Comparison of ENCODE assay signal across 25 cellular contexts in the genomic region with DNA sequence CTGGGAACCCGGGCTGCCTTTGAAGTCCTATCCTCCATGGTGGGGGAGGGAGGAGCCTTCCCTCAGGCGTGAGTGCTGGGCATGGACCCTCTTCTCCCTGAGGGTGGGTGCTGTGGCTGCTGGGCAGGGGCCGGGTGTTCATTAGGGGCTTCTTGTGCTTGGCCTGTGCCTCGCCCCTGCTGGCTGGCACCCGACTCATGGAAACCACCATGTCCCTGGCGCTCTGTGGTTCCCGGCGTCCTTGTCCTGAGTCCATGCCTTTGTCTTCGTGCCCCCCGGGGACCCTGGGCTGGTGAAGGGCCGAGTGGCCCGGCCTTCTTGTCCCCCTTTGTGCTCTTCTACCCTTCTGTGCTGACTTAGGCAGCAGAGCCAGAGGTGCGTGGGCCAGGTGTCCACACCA. TPM values are rescaled to one million over a fixed set of nuclear protein-coding genes. Genes with fewer than 3 reads are reported as not detected.
DNase-seq lines count a peak whose midpoint lies in the region; ATAC-seq and TF ChIP-seq lines count a peak whose summit lies in the region.
"Had no signal": no experiment of that assay in that cellular context is flagged by ENCODE, and none has a peak within 500 bp of the region (broad histone marks: within the 10 kb centered on the region; RNA-seq: fewer than 3 reads in every experiment).

No MANE protein-coding gene starts in this region.

- H3K27me3 ChIP-seq in A673 (replicated peaks; ENCODE audit: insufficient read depth, low read depth, low read length, poor library complexity) = no peaks in the 10 kb centered on the region
- H3K27me3 ChIP-seq in endodermal cell (ENCODE audit: control insufficient read depth, insufficient read depth, low read length, poor library complexity, severe bottlenecking) = no peaks in the 10 kb centered on the region
- no peaks in the 10 kb centered on the region for H3K27me3 ChIP-seq in sigmoid colon
- no peaks in the 10 kb centered on the region for H3K27me3 ChIP-seq in heart left ventricle
- H3K27me3 ChIP-seq: BE2C; BLaER1 treated with 17β-estradiol and CSF1 and Interleukin-3, amounts not matched to agents 10 nM and 100 nM had no signal

- no peak overlapping the region for H3K4me3 Mint-ChIP-seq in endodermal cell
- H3K4me3 Mint-ChIP-seq in Calu3 (ENCODE audit: low read depth, unreplicated experiment) = no peak overlapping the region
- H3K4me3 Mint-ChIP-seq: CD14-positive monocyte; CD4-positive, alpha-beta T cell; CD8-positive, alpha-beta memory T cell; HFFc6 had no signal

- CTCF ChIA-PET in A673 (lab: Charles Lee) (no interaction called here), Calu3 (lab: Charles Lee) (no interaction called here)

- no peaks in the 10 kb centered on the region for H3K27me3 Mint-ChIP-seq in endodermal cell (ENCODE audit: insufficient read depth)
- no peaks in the 10 kb centered on the region for H3K27me3 Mint-ChIP-seq in Calu3 (ENCODE audit: unreplicated experiment)
- H3K27me3 Mint-ChIP-seq: CD4-positive, alpha-beta T cell; CD8-positive, alpha-beta memory T cell had no signal

- H3K4me1 ChIP-seq in A673 (ENCODE audit: insufficient read depth, low read length, poor library complexity, severe bottlenecking) (no peaks in the 10 kb centered on the region), endodermal cell (ENCODE audit: control insufficient read depth, insufficient read depth, low read length) (peaks cover 5% of the 10 kb centered on the region), sigmoid colon (peaks cover 0 to 25% (median 22%) of the 10 kb centered on the region in 4 donors), heart left ventricle (peaks cover 0 to 19% (median 4%) of the 10 kb centered on the region in 12 donors)
- H3K4me1 ChIP-seq: BE2C, HAP-1 had no signal

- BruUV-seq in A673 (replicated peaks; lab: Mats Ljungman, UMichigan) (no TSS peak), Calu3 (replicated peaks; lab: Mats Ljungman, UMichigan) (no TSS peak)

- no peak overlapping the region for H3K9ac ChIP-seq in endodermal cell (ENCODE audit: extremely low read depth, low read length, poor library complexity, severe bottlenecking)
- H3K9ac ChIP-seq: BLaER1 treated with 17β-estradiol and CSF1 and Interleukin-3, amounts not matched to agents 10 nM and 100 nM; GM23248 had no signal

- H3K27ac Mint-ChIP-seq in endodermal cell = peak overlapping the region; percentile 44
- H3K27ac Mint-ChIP-seq in Calu3 (ENCODE audit: unreplicated experiment) = no peak overlapping the region
- H3K27ac Mint-ChIP-seq: CD4-positive, alpha-beta T cell; HFFc6 had no signal

- H3K9me3 ChIP-seq in A673 (ENCODE audit: low read depth, low read length, poor library complexity, severe bottlenecking) = no peaks in the 10 kb centered on the region
- no peaks in the 10 kb centered on the region for H3K9me3 ChIP-seq in endodermal cell (ENCODE audit: control insufficient read depth, low read length)
- no peaks in the 10 kb centered on the region for H3K9me3 ChIP-seq in sigmoid colon
- no peaks in the 10 kb centered on the region for H3K9me3 ChIP-seq in heart left ventricle
- H3K9me3 ChIP-seq: BE2C; BLaER1 treated with 17β-estradiol and CSF1 and Interleukin-3, amounts not matched to agents 10 nM and 100 nM; HAP-1 had no signal

- intact Hi-C loops in A673 (cut with micrococcal nuclease; ENCODE audit: unreplicated experiment) = no loop called here
- intact Hi-C loops in sigmoid colon (cut with DNase I) = no loop called here
- intact Hi-C loops in heart left ventricle (cut with DNase I) = no loop called here
- intact Hi-C loops in Calu3 (cut with micrococcal nuclease; ENCODE audit: unreplicated experiment) = no loop called here

- TF ChIP-seq CTCF in A673 (conservative IDR thresholded peaks at IDR 0.05; ENCODE audit: low read depth, low read length) (no peak), endodermal cell (conservative IDR thresholded peaks at IDR 0.05) (no peak), sigmoid colon (IDR thresholded peaks at IDR 0.05) (no peak), heart left ventricle (IDR thresholded peaks at IDR 0.05) (no peak), Calu3 (IDR thresholded peaks at IDR 0.05; ENCODE audit: unreplicated experiment) (no peak)

- DNase-seq in A673 (ENCODE audit: low spot score) (no peak), endodermal cell (no peak), left lobe of liver (ENCODE audit: low spot score) (no peak), sigmoid colon (no peak), heart left ventricle (no peak), germinal center (ENCODE audit: low spot score) (no peak), Calu3 (no peak)
- DNase-seq: ACHN; AML-193; BE2C; CD4-positive, alpha-beta T cell; CD8-positive, alpha-beta memory T cell; DMS53; DMS79 treated with DMSO at 0.1 percent for 48 hours; GF-D8; GM23248; HFFc6 had no signal

- H3K4me3 ChIP-seq in A673 (ENCODE audit: low read depth, low read length, poor library complexity, severe bottlenecking) = no peak overlapping the region
- no peak overlapping the region for H3K4me3 ChIP-seq in endodermal cell (ENCODE audit: low read length)
- H3K4me3 ChIP-seq in sigmoid colon = no peak overlapping the region
- H3K4me3 ChIP-seq in heart left ventricle = no peak overlapping the region
- H3K4me3 ChIP-seq: BLaER1 treated with 17β-estradiol and CSF1 and Interleukin-3, amounts not matched to agents 10 nM and 100 nM; GM23248; HAP-1 had no signal

- WGBS in endodermal cell (ENCODE audit: insufficient coverage in 1 of 2, insufficient read length in 1 of 2), 2 experiments = 87 to 93% methylated on average over 7 to 13 of the region's 13 CpGs
- 94 to 95% methylated on average over 13 of the region's 13 CpGs for WGBS in sigmoid colon, 2 donors
- 91 to 97% (median 93%) methylated on average over 8 to 13 of the region's 13 CpGs for WGBS in heart left ventricle, 4 donors

- POLR2A ChIA-PET in A673 (lab: Charles Lee; ENCODE audit: low non-redundant PET) = no interaction called here

- peaks cover 17% of the 10 kb centered on the region for H3K36me3 Mint-ChIP-seq in endodermal cell (ENCODE audit: low read depth)
- peaks cover 5% of the 10 kb centered on the region for H3K36me3 Mint-ChIP-seq in Calu3 (ENCODE audit: insufficient read depth, unreplicated experiment)

- H3K36me3 ChIP-seq in A673 (ENCODE audit: insufficient read depth, low read length, poor library complexity, severe bottlenecking) = peaks cover 10% of the 10 kb centered on the region
- peaks cover 27% of the 10 kb centered on the region for H3K36me3 ChIP-seq in endodermal cell (ENCODE audit: control insufficient read depth, insufficient read depth, low read length)
- peaks cover 29 to 53% (median 30%) of the 10 kb centered on the region in 4 donors for H3K36me3 ChIP-seq in sigmoid colon
- peaks cover 0 to 52% (median 30%) of the 10 kb centered on the region in 9 donors for H3K36me3 ChIP-seq in heart left ventricle

- H3K27ac ChIP-seq in A673 (ENCODE audit: low read depth, low read length, poor library complexity, severe bottlenecking) = peak overlapping the region; percentile 10
- no peak overlapping the region for H3K27ac ChIP-seq in endodermal cell (ENCODE audit: low read depth, low read length)
- peak overlapping the region; percentile 36 to 88 (median 84) for H3K27ac ChIP-seq in sigmoid colon
- peak overlapping the region in 1 of 12 donors; percentile 85 for H3K27ac ChIP-seq in heart left ventricle
- H3K27ac ChIP-seq: 22Rv1; BLaER1 treated with 17β-estradiol and CSF1 and Interleukin-3, amounts not matched to agents 10 nM and 100 nM; GM23248 had no signal

- H3K9me3 Mint-ChIP-seq in endodermal cell (no peaks in the 10 kb centered on the region), Calu3 (ENCODE audit: low read depth, unreplicated experiment) (no peaks in the 10 kb centered on the region)
- H3K9me3 Mint-ChIP-seq: CD14-positive monocyte; CD4-positive, alpha-beta T cell; CD8-positive, alpha-beta memory T cell; HFFc6 had no signal

- TF ChIP-seq POLR2A in sigmoid colon (IDR thresholded peaks at IDR 0.05) (no peak), heart left ventricle (IDR thresholded peaks at IDR 0.05) (no peak)

- no peak for TF ChIP-seq EP300 in sigmoid colon (IDR thresholded peaks at IDR 0.05)

- peaks cover 17% of the 10 kb centered on the region for H3K4me1 Mint-ChIP-seq in endodermal cell
- peaks cover 10% of the 10 kb centered on the region for H3K4me1 Mint-ChIP-seq in Calu3 (ENCODE audit: low read depth, unreplicated experiment)

- ATAC-seq in left lobe of liver (peak; percentile 9), heart left ventricle (no peak), GM19452 (IDR thresholded peaks at IDR 0.05; ENCODE audit: unreplicated experiment) (no peak)

RNA-seq across cellular contexts. Expression of a gene that starts 23.2 kb away (rescaled TPM):
- 28.9 and 29.9 TPM in 2 replicates for total RNA-seq in A673 (2021)
- 10 to 100 TPM; 20.7 to 27.9 TPM for total RNA-seq in endodermal cell
- 9.3 TPM for polyA plus RNA-seq in endodermal cell (2013, experiment 1 of 2)
- polyA plus RNA-seq in endodermal cell (2013, experiment 2 of 2) = 8.0 TPM
- total RNA-seq in left lobe of liver = 35.0 TPM
- total RNA-seq in sigmoid colon = 10 to 100 TPM; 17.5 to 43.5 (median 25.3) TPM
- polyA plus RNA-seq in sigmoid colon = 10 to 100 TPM in 1 of 3 donors, 1 to 10 TPM in 2; 1.6 to 14.4 (median 1.8) TPM
- 10 to 100 TPM in 3 of 9 donors, 1 to 10 TPM in 6; 4.1 to 17.6 (median 7.5) TPM for total RNA-seq in heart left ventricle
- 10 to 100 TPM in 1 of 2 donors, 1 to 10 TPM in 1; 4.8 to 11.1 TPM for polyA plus RNA-seq in heart left ventricle
- 21.9 and 24.3 TPM in 2 replicates for total RNA-seq in Calu3 (2022)

RNA-seq across cellular contexts. Expression of a gene that starts 58.9 kb away (rescaled TPM):
- 5.2 and 9.3 TPM in 2 replicates for total RNA-seq in A673 (2021)
- 1 to 10 TPM; 3.7 to 4.7 TPM for total RNA-seq in endodermal cell
- polyA plus RNA-seq in endodermal cell (2013, experiment 1 of 2) = 1.9 TPM
- polyA plus RNA-seq in endodermal cell (2013, experiment 2 of 2) = 1.5 TPM
- total RNA-seq in left lobe of liver = 3.4 TPM
- total RNA-seq in sigmoid colon = 100 to 1,000 TPM; 118 to 263 (median 138) TPM
- polyA plus RNA-seq in sigmoid colon = 10 to 100 TPM in 1 of 3 donors, 1 to 10 TPM in 2; 1.8 to 18.7 (median 4.2) TPM
- 10 to 100 TPM in 1 of 9 donors, 1 to 10 TPM in 8; 1.6 to 13.1 (median 3.3) TPM for total RNA-seq in heart left ventricle
- polyA plus RNA-seq in heart left ventricle = 1 to 10 TPM; 4.2 to 4.9 TPM
- total RNA-seq in Calu3 (2022) = 0.14 and 0.15 TPM in 2 replicates
- total RNA-seq: CD4-positive, alpha-beta T cell; CD8-positive, alpha-beta memory T cell; Daoy; G401; H4 had no signal
- polyA plus RNA-seq: CD8-positive, alpha-beta memory T cell had no signal

Comparison
In these comparisons a context has a peak if more than half of its experiments do, and no peak if none do; other contexts are left out.
1. RNA of a gene that starts 58.9 kb away (total RNA-seq): 118 to 263 TPM in sigmoid colon; 5.2 to 9.3 TPM in A673, 3.7 to 4.7 TPM in endodermal cell, 3.4 TPM in left lobe of liver (single experiment), 1.6 to 13.1 TPM in heart left ventricle and 0.14 to 0.15 TPM in Calu3; every median in the first group is over 4 times any median in the second.